Comparison of ENCODE assay signal across 20 cellular contexts in genomic region chr12:74725154-74725553, GRCh38.
DNase-seq lines count a peak whose midpoint lies in the region; ATAC-seq and TF ChIP-seq lines count a peak whose summit lies in the region.
"Had no signal": no experiment of that assay in that cellular context is flagged by ENCODE, and none has a peak within 500 bp of the region (broad histone marks: within the 10 kb centered on the region; RNA-seq: fewer than 3 reads in every experiment).

No MANE protein-coding gene starts in this region.

- H3K4me2 ChIP-seq in IMR-90 (ENCODE audit: low read depth, low read length): no peak overlapping the region
- H3K4me2 ChIP-seq: BLaER1, smooth muscle cell had no signal

- no peak for TF ChIP-seq RAD21 in IMR-90 (IDR thresholded peaks at IDR 0.05; ENCODE audit: low read length)

- H3K27me3 Mint-ChIP-seq in activated CD4-positive, alpha-beta T cell treated with anti-CD3 and anti-CD28 coated beads, Interleukin-2, amount 10 ng/mL, durations not matched to agents 24 days and 14 days: no peaks in the 10 kb centered on the region
- no peaks in the 10 kb centered on the region for H3K27me3 Mint-ChIP-seq in activated CD8-positive, alpha-beta T cell treated with anti-CD3 and anti-CD28 coated beads for 36 hours

- TF ChIP-seq CTCF in IMR-90 (conservative IDR thresholded peaks at IDR 0.05; ENCODE audit: low read depth, low read length): no peak
- no peak for TF ChIP-seq CTCF in activated CD8-positive, alpha-beta T cell treated with anti-CD3 and anti-CD28 coated beads for 36 hours (IDR thresholded peaks at IDR 0.05)

- H2BK5ac ChIP-seq in IMR-90 (ENCODE audit: low read depth, low read length, poor library complexity, severe bottlenecking): no peak overlapping the region

- ATAC-seq in IMR-90 (ENCODE audit: low read depth): no peak
- no peak for ATAC-seq in activated CD8-positive, alpha-beta T cell treated with anti-CD3 and anti-CD28 coated beads for 36 hours
- ATAC-seq: foreskin keratinocyte, HCT116, left colon had no signal

- no peaks in the 10 kb centered on the region for H3K4me1 Mint-ChIP-seq in activated CD4-positive, alpha-beta T cell treated with anti-CD3 and anti-CD28 coated beads, Interleukin-2, amount 10 ng/mL, durations not matched to agents 24 days and 14 days
- H3K4me1 Mint-ChIP-seq in activated CD8-positive, alpha-beta T cell treated with anti-CD3 and anti-CD28 coated beads for 36 hours (ENCODE audit: low read depth): no peaks in the 10 kb centered on the region
- H3K4me1 Mint-ChIP-seq: mesothelial cell of epicardium, nephron progenitor cell had no signal

- BruUV-seq in IMR-90 (replicated peaks; lab: Mats Ljungman, UMichigan): no TSS peak

- no peaks in the 10 kb centered on the region for H3K36me3 ChIP-seq in IMR-90 (ENCODE audit: control insufficient read depth, insufficient read depth, low read length)
- H3K36me3 ChIP-seq: BLaER1, Peyer's patch, vagina had no signal

- H4K20me1 ChIP-seq in IMR-90 (ENCODE audit: insufficient read depth, low read length): no peaks in the 10 kb centered on the region
- H4K20me1 ChIP-seq: BLaER1 had no signal

- H2BK15ac ChIP-seq in IMR-90 (ENCODE audit: low read depth, low read length): no peak overlapping the region

- POLR2A ChIA-PET in IMR-90 (lab: Charles Lee; ENCODE audit: unreplicated experiment): no interaction called here
- POLR2A ChIA-PET in activated CD8-positive, alpha-beta T cell treated with anti-CD3 and anti-CD28 coated beads for 36 hours (lab: Charles Lee): no interaction called here

- no peak overlapping the region for H3K4me3 ChIP-seq in IMR-90 (ENCODE audit: insufficient read depth, low read depth, low read length)
- H3K4me3 ChIP-seq: BLaER1, Peyer's patch, smooth muscle cell, vagina had no signal

- TF ChIP-seq POLR2A in IMR-90 (IDR thresholded peaks at IDR 0.05; ENCODE audit: low read depth, low read length): no peak

- no peak overlapping the region for H3K27ac ChIP-seq in IMR-90 (ENCODE audit: insufficient read depth, low read length)
- H3K27ac ChIP-seq: BLaER1, foreskin keratinocyte, Peyer's patch, vagina had no signal

- H4K91ac ChIP-seq in IMR-90 (ENCODE audit: insufficient read depth, low read depth, low read length): no peak overlapping the region

- H3K4me1 ChIP-seq in IMR-90 (ENCODE audit: control insufficient read depth, insufficient read depth, low read length): no peaks in the 10 kb centered on the region
- H3K4me1 ChIP-seq: BLaER1, foreskin keratinocyte, Peyer's patch, vagina had no signal

- CTCF ChIA-PET in IMR-90 (lab: Yijun Ruan, JAX): no interaction called here
- CTCF ChIA-PET in activated CD8-positive, alpha-beta T cell treated with anti-CD3 and anti-CD28 coated beads for 36 hours (lab: Charles Lee): no interaction called here

- no peak overlapping the region for H3K9ac ChIP-seq in IMR-90 (ENCODE audit: low read depth, low read length)
- H3K9ac ChIP-seq: BLaER1 had no signal

- no peak overlapping the region for H2AFZ ChIP-seq in IMR-90 (replicated peaks; ENCODE audit: low read length, poor library complexity)

- no peak overlapping the region for H4K8ac ChIP-seq in IMR-90 (ENCODE audit: low read depth in 2 of 2, low read length in 2 of 2)

- no CpG with 5 or more reads among the region's 1 CpG for WGBS in IMR-90 (ENCODE audit: extremely low coverage in 2 of 2, insufficient read length in 1 of 2), 2 experiments

- DNase-seq in EH (ENCODE audit: low read depth) (peak; percentile 22), IMR-90 (peak; percentile 46), amniotic stem cell (lab: John Stamatoyannopoulos, UW) (peak; percentile 29), kidney tubule cell (ENCODE audit: low spot score) (peak; percentile 38), GOT3 (lab: John Stamatoyannopoulos, UW) (no peak)
- DNase-seq in activated CD4-positive, alpha-beta T cell treated with anti-CD3 and anti-CD28 coated beads, Interleukin-2, amount 10 ng/mL, durations not matched to agents 24 days and 14 days: no peak
- no peak for DNase-seq in activated CD8-positive, alpha-beta T cell treated with anti-CD3 and anti-CD28 coated beads for 36 hours
- DNase-seq: left colon; NCI-H2081; NCI-H526; nephron progenitor cell; Peyer's patch; stimulated activated CD4-positive, alpha-beta T cell treated with anti-CD3 and anti-CD28 coated beads, Interleukin-4, amount 100 ng/mL, for 24 hours; substantia nigra had no signal

- H2AK5ac ChIP-seq in IMR-90 (ENCODE audit: low read depth, low read length): no peak overlapping the region

- intact Hi-C loops in IMR-90 (cut with micrococcal nuclease): no loop called here
- intact Hi-C loops in activated CD4-positive, alpha-beta T cell treated with anti-CD3 and anti-CD28 coated beads, Interleukin-2, amount 10 ng/mL, durations not matched to agents 24 days and 14 days (cut with micrococcal nuclease): no loop called here
- intact Hi-C loops in activated CD8-positive, alpha-beta T cell treated with anti-CD3 and anti-CD28 coated beads for 36 hours (cut with micrococcal nuclease): no loop called here

- no peak overlapping the region for H2BK20ac ChIP-seq in IMR-90 (ENCODE audit: low read depth, low read length)

- H3K18ac ChIP-seq in IMR-90 (ENCODE audit: low read depth, low read length): no peak overlapping the region

- H3K4ac ChIP-seq in IMR-90 (ENCODE audit: low read depth, low read length): no peak overlapping the region

- no peak overlapping the region for H3K56ac ChIP-seq in IMR-90 (ENCODE audit: extremely low read depth, insufficient read depth, low read length)

- no peaks in the 10 kb centered on the region for H3K9me3 Mint-ChIP-seq in activated CD4-positive, alpha-beta T cell treated with anti-CD3 and anti-CD28 coated beads, Interleukin-2, amount 10 ng/mL, durations not matched to agents 24 days and 14 days
- H3K9me3 Mint-ChIP-seq in activated CD8-positive, alpha-beta T cell treated with anti-CD3 and anti-CD28 coated beads for 36 hours: no peaks in the 10 kb centered on the region
- H3K9me3 Mint-ChIP-seq: nephron progenitor cell had no signal

- H3K4me3 Mint-ChIP-seq in activated CD4-positive, alpha-beta T cell treated with anti-CD3 and anti-CD28 coated beads, Interleukin-2, amount 10 ng/mL, durations not matched to agents 24 days and 14 days: no peak overlapping the region
- H3K4me3 Mint-ChIP-seq in activated CD8-positive, alpha-beta T cell treated with anti-CD3 and anti-CD28 coated beads for 36 hours: no peak overlapping the region
- H3K4me3 Mint-ChIP-seq: mesothelial cell of epicardium, nephron progenitor cell had no signal

- H3K23ac ChIP-seq in IMR-90 (ENCODE audit: low read depth, low read length): no peak overlapping the region

- in situ Hi-C loops in IMR-90 (cut with MboI; ENCODE audit: low sequenced_read_pairs): no loop called here

- H3K9me1 ChIP-seq in IMR-90 (ENCODE audit: insufficient read depth, low read length): no peaks in the 10 kb centered on the region

- no peaks in the 10 kb centered on the region for H3K36me3 Mint-ChIP-seq in activated CD4-positive, alpha-beta T cell treated with anti-CD3 and anti-CD28 coated beads, Interleukin-2, amount 10 ng/mL, durations not matched to agents 24 days and 14 days (ENCODE audit: low read depth)
- no peaks in the 10 kb centered on the region for H3K36me3 Mint-ChIP-seq in activated CD8-positive, alpha-beta T cell treated with anti-CD3 and anti-CD28 coated beads for 36 hours (ENCODE audit: low read depth)
- H3K36me3 Mint-ChIP-seq: mesothelial cell of epicardium had no signal

- dilution Hi-C loops in IMR-90 (cut with HindIII; ENCODE audit: low sequenced_read_pairs, unreplicated experiment): no loop called here

- no peaks in the 10 kb centered on the region for H3K27me3 ChIP-seq in IMR-90 (ENCODE audit: control insufficient read depth, insufficient read depth, low read length)
- H3K27me3 ChIP-seq: BLaER1, foreskin keratinocyte, Peyer's patch, vagina had no signal

- H2AK9ac ChIP-seq in IMR-90 (replicated peaks; ENCODE audit: low read depth, low read length, poor library complexity): no peak overlapping the region

- H3K14ac ChIP-seq in IMR-90 (replicated peaks; ENCODE audit: low read depth, low read length): no peak overlapping the region

- H2BK120ac ChIP-seq in IMR-90 (ENCODE audit: low read depth, low read length): no peak overlapping the region

- no peak overlapping the region for H4K5ac ChIP-seq in IMR-90 (ENCODE audit: low read depth, low read length)

- H3K79me1 ChIP-seq in IMR-90 (ENCODE audit: low read depth in 1 of 2, low read length in 2 of 2): no peaks in the 10 kb centered on the region

- H3K27ac Mint-ChIP-seq in activated CD4-positive, alpha-beta T cell treated with anti-CD3 and anti-CD28 coated beads, Interleukin-2, amount 10 ng/mL, durations not matched to agents 24 days and 14 days: no peak overlapping the region
- no peak overlapping the region for H3K27ac Mint-ChIP-seq in activated CD8-positive, alpha-beta T cell treated with anti-CD3 and anti-CD28 coated beads for 36 hours
- H3K27ac Mint-ChIP-seq: mesothelial cell of epicardium, nephron progenitor cell had no signal

- no peaks in the 10 kb centered on the region for H3K9me3 ChIP-seq in IMR-90 (ENCODE audit: control insufficient read depth, insufficient read depth, low read length)
- H3K9me3 ChIP-seq: BLaER1, Peyer's patch, vagina had no signal

TF ChIP-seq in IMR-90, 13 proteins besides CTCF, POLR2A, EP300 and RAD21:
- TF ChIP-seq SMC3 (IDR thresholded peaks at IDR 0.05; ENCODE audit: low read depth, low read length) (no peak), BHLHE40 (IDR thresholded peaks at IDR 0.05; ENCODE audit: low read depth, low read length) (no peak), MAZ (IDR thresholded peaks at IDR 0.05; ENCODE audit: borderline replicate concordance, low read depth, low read length) (no peak), MXI1 (IDR thresholded peaks at IDR 0.05; ENCODE audit: borderline replicate concordance, low read depth, low read length) (no peak), FOS (IDR thresholded peaks at IDR 0.05; ENCODE audit: low read depth, low read length) (no peak)

Comparison
In these comparisons a context has a peak if more than half of its experiments do, and no peak if none do; other contexts are left out.
1. DNase-seq: peak in EH (single experiment), IMR-90 (single experiment), amniotic stem cell (single experiment) and kidney tubule cell (single experiment); none in GOT3 (single experiment), activated CD4-positive, alpha-beta T cell treated with anti-CD3 and anti-CD28 coated beads, Interleukin-2, amount 10 ng/mL, durations not matched to agents 24 days and 14 days (single experiment) and activated CD8-positive, alpha-beta T cell treated with anti-CD3 and anti-CD28 coated beads for 36 hours (single experiment).